Comparison of ENCODE assay signal across 1 cellular context in genomic region chr3:9396301-9396631, GRCh38.
TF ChIP-seq lines count a peak whose summit lies in the region.

No MANE protein-coding gene starts in this region.

TF ChIP-seq in H1, 55 proteins besides CTCF, POLR2A, EP300 and RAD21 (continued from another document):
- TF ChIP-seq CHD7 (IDR thresholded peaks at IDR 0.05; ENCODE audit: insufficient replicate concordance, low read length) (no peak), HDAC2 (IDR thresholded peaks at IDR 0.05; ENCODE audit: borderline replicate concordance in 1 of 2, low read depth in 2 of 2, low read length in 2 of 2) (no peak), KDM4A (IDR thresholded peaks at IDR 0.05; ENCODE audit: low read depth, low read length, severe bottlenecking) (no peak), CHD2 (IDR thresholded peaks at IDR 0.05; ENCODE audit: low read length) (no peak), PHF8 (conservative IDR thresholded peaks at IDR 0.05; ENCODE audit: low read depth, low read length) (peak; percentile 81), FOSL1 (IDR thresholded peaks at IDR 0.05; ENCODE audit: insufficient read depth, low read depth, low read length) (no peak), YY1 (IDR thresholded peaks at IDR 0.05; ENCODE audit: low read depth, low read length) (peak; percentile 53; the same call in 1 of the 2 replicates), BACH1 (IDR thresholded peaks at IDR 0.05; ENCODE audit: low read length) (peak; percentile 69; the same call in 1 of the 2 replicates), ATF2 (IDR thresholded peaks at IDR 0.05; ENCODE audit: low read length) (no peak; the same call in 1 of the 2 replicates), RFX5 (IDR thresholded peaks at IDR 0.05; ENCODE audit: borderline replicate concordance, low read depth, low read length) (no peak), TEAD4 (IDR thresholded peaks at IDR 0.05; ENCODE audit: low read depth, low read length) (no peak), RBBP5 (IDR thresholded peaks at IDR 0.05; ENCODE audit: borderline replicate concordance, low read depth, low read length) (no peak), BCL11A (IDR thresholded peaks at IDR 0.05; ENCODE audit: low read depth in 2 of 2, low read length in 2 of 2) (no peak), SAP30 (IDR thresholded peaks at IDR 0.05; ENCODE audit: insufficient read depth, insufficient replicate concordance, low read length) (peak; percentile 20), SRF (IDR thresholded peaks at IDR 0.05; ENCODE audit: low read depth, low read length) (no peak), ASH2L (IDR thresholded peaks at IDR 0.05; ENCODE audit: low read length) (no peak), POLR2AphosphoS5 (IDR thresholded peaks at IDR 0.05; ENCODE audit: low read depth, low read length) (peak; percentile 88), TAF1 (IDR thresholded peaks at IDR 0.05; ENCODE audit: low read depth, low read length) (peak; percentile 78), TAF7 (optimal IDR thresholded peaks at IDR 0.05; ENCODE audit: borderline replicate concordance, low read depth, low read length) (peak; percentile 49), GABPA (IDR thresholded peaks at IDR 0.05; ENCODE audit: borderline replicate concordance, insufficient read depth, low read length) (no peak), ATF3 (IDR thresholded peaks at IDR 0.05; ENCODE audit: insufficient read depth, low read depth, low read length) (no peak)
